In the genomic region with DNA sequence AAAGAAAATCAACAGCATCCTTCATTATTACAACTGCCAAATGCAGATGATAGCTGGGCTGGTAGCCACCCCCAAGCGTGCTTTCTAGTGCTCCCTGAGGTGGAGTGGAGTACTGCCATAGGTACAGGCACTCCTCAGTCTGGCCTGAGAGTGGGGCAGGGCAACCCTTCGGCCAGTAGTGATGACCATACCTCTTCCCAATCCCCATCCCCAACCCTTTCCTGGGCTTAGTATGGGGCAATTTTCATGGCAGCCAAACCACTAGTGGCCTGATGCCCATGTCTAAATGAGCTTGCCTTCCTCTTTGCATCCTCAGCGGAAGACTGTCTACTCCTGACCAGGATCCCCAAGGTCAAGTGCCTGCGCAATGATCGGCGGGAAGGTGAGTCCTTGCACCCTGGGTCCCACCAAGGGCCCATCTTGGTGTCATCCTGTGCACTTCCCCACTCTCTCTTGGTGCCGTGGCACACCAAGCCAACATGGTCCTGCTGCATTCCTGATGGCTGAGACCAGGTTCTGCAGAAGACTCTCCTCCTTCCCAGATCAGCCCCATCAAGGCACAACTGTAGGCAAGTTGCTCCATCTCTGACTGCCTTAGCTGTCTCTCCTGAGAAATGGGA, we compare ENCODE assay signal across 12 cellular contexts.
DNase-seq lines count a peak whose midpoint lies in the region; TF ChIP-seq lines count a peak whose summit lies in the region.
"Had no signal": no experiment of that assay in that cellular context is flagged by ENCODE, and none has a peak within 500 bp of the region (broad histone marks: within the 10 kb centered on the region; RNA-seq: fewer than 3 reads in every experiment).

No MANE protein-coding gene starts in this region.

- H3K27ac Mint-ChIP-seq in progenitor cell of endocrine pancreas, result no peak overlapping the region
- H3K27ac Mint-ChIP-seq: brain; naive thymus-derived CD8-positive, alpha-beta T cell; T-helper 1 cell treated with Interleukin-12 subunit alpha and Interleukin-12 subunit beta and Interleukin-4 antibody, amounts not matched to agents 30 μg/mL and 1 μg/mL, for 36 hours had no signal

- H3K36me3 Mint-ChIP-seq in progenitor cell of endocrine pancreas (ENCODE audit: insufficient read depth), result no peaks in the 10 kb centered on the region
- H3K36me3 Mint-ChIP-seq: naive thymus-derived CD8-positive, alpha-beta T cell had no signal

- TF ChIP-seq CTCF in GM12873 (IDR thresholded peaks at IDR 0.05; ENCODE audit: insufficient read depth, low read depth, low read length, missing control alignments) (peak; percentile 42), cardiac fibroblast (IDR thresholded peaks at IDR 0.05; ENCODE audit: low read depth, low read length) (peak; percentile 21), progenitor cell of endocrine pancreas (IDR thresholded peaks at IDR 0.05; ENCODE audit: unreplicated experiment) (peak; percentile 19)

- H3K9me3 Mint-ChIP-seq in progenitor cell of endocrine pancreas (ENCODE audit: low read depth), result no peaks in the 10 kb centered on the region
- H3K9me3 Mint-ChIP-seq: brain; naive thymus-derived CD8-positive, alpha-beta T cell; T-helper 1 cell treated with Interleukin-12 subunit alpha and Interleukin-12 subunit beta and Interleukin-4 antibody, amounts not matched to agents 30 μg/mL and 1 μg/mL, for 36 hours had no signal

- H3K4me3 ChIP-seq in cardiac fibroblast (replicated peaks in 1 of 2; ENCODE audit: low read depth in 2 of 2, low read length in 2 of 2), result no peak overlapping the region

- H3K4me3 Mint-ChIP-seq in progenitor cell of endocrine pancreas (ENCODE audit: low read depth), result no peak overlapping the region
- H3K4me3 Mint-ChIP-seq: brain; naive thymus-derived CD8-positive, alpha-beta T cell; T-helper 1 cell treated with Interleukin-12 subunit alpha and Interleukin-12 subunit beta and Interleukin-4 antibody, amounts not matched to agents 30 μg/mL and 1 μg/mL, for 36 hours had no signal

- DNase-seq in HuH-7 (ENCODE audit: low spot score), result peak; percentile 32
- no peak for DNase-seq in cardiac fibroblast (ENCODE audit: low read depth in 2 of 2)
- DNase-seq in progenitor cell of endocrine pancreas (ENCODE audit: low spot score, unreplicated experiment), result no peak
- no peak for DNase-seq in AG08395 (ENCODE audit: low spot score)
- no peak for DNase-seq in GM03348 (ENCODE audit: low spot score)
- DNase-seq in NCI-H82 (lab: John Stamatoyannopoulos, UW), result no peak
- DNase-seq: activated CD4-positive, alpha-beta T cell treated with anti-CD3 and anti-CD28 coated beads, Interleukin-2, amount 50 U/mL, for 4 hours; naive thymus-derived CD8-positive, alpha-beta T cell; NCI-H2171 had no signal

- no peaks in the 10 kb centered on the region for H3K4me1 Mint-ChIP-seq in progenitor cell of endocrine pancreas (ENCODE audit: low read depth)
- H3K4me1 Mint-ChIP-seq: naive thymus-derived CD8-positive, alpha-beta T cell had no signal

- H3K27me3 Mint-ChIP-seq in progenitor cell of endocrine pancreas, result no peaks in the 10 kb centered on the region
- H3K27me3 Mint-ChIP-seq: brain had no signal
